In genomic region chr1:230702934-230703678, GRCh38 we compare ENCODE assay signal across 1 cellular context.
A peak's percentile ranks its signal among the peaks of the same experiment; 100 is the strongest.
TF ChIP-seq lines count a peak whose summit lies in the region.

No MANE protein-coding gene starts in this region.

TF ChIP-seq in HepG2, 621 proteins besides CTCF, POLR2A, EP300 and RAD21 (continued from another document and continues in another):
- TF ChIP-seq NRL (CRISPR knock-in tag; IDR thresholded peaks at IDR 0.05; ENCODE audit: borderline replicate concordance) (peak; percentile 38; the same call in 1 of the 2 replicates), HIVEP1 (CRISPR knock-in tag; IDR thresholded peaks at IDR 0.05) (peak; percentile 85), E2F5 (CRISPR knock-in tag; conservative IDR thresholded peaks at IDR 0.05) (no peak), ZNF10 (CRISPR knock-in tag; IDR thresholded peaks at IDR 0.05; ENCODE audit: borderline replicate concordance, low read depth) (no peak), ZNF792 (CRISPR knock-in tag; IDR thresholded peaks at IDR 0.05) (peak; percentile 96), RXRA (CRISPR knock-in tag; IDR thresholded peaks at IDR 0.05) (peak; percentile 99), ZNF597 (CRISPR knock-in tag; IDR thresholded peaks at IDR 0.05) (no peak), ZFP36L1 (CRISPR knock-in tag; IDR thresholded peaks at IDR 0.05) (peak; percentile 94), ZNF18 (CRISPR knock-in tag; IDR thresholded peaks at IDR 0.05; ENCODE audit: insufficient replicate concordance) (peak; percentile 11), PHF5A (CRISPR knock-in tag; IDR thresholded peaks at IDR 0.05; ENCODE audit: low read depth, unreplicated experiment) (peak; percentile 82), HNRNPLL (IDR thresholded peaks at IDR 0.05; ENCODE audit: low read depth, low read length, poor library complexity, severe bottlenecking) (peak; percentile 33), ZNF337 (CRISPR knock-in tag; IDR thresholded peaks at IDR 0.05; ENCODE audit: borderline replicate concordance, low read depth) (no peak), ZBTB1 (CRISPR knock-in tag; IDR thresholded peaks at IDR 0.05; ENCODE audit: borderline replicate concordance) (no peak), DDIT3 (CRISPR knock-in tag; IDR thresholded peaks at IDR 0.05) (no peak), ZNF432 (CRISPR knock-in tag; IDR thresholded peaks at IDR 0.05; ENCODE audit: borderline replicate concordance) (no peak), NONO (IDR thresholded peaks at IDR 0.05) (no peak), NONO (CRISPR knock-in tag; conservative IDR thresholded peaks at IDR 0.05) (peak; percentile 79), SP4 (CRISPR knock-in tag; IDR thresholded peaks at IDR 0.05) (peak; percentile 68; the same call in 1 of the 2 replicates), SNAPC4 (CRISPR knock-in tag; IDR thresholded peaks at IDR 0.05) (0 out of 2 replicates have a peak, but pooled peaks have one; percentile 79), RFX1 (IDR thresholded peaks at IDR 0.05) (no peak), LRRFIP1 (CRISPR knock-in tag; conservative IDR thresholded peaks at IDR 0.05) (0 out of 2 replicates have a peak, but pooled peaks have one; percentile 50), HNRNPK (IDR thresholded peaks at IDR 0.05; ENCODE audit: low read depth, low read length, poor library complexity, severe bottlenecking) (no peak), E2F1 (CRISPR knock-in tag; IDR thresholded peaks at IDR 0.05) (peak; percentile 70), MED8 (CRISPR knock-in tag; IDR thresholded peaks at IDR 0.05; ENCODE audit: insufficient replicate concordance) (peak; percentile 86), ZNF264 (CRISPR knock-in tag; IDR thresholded peaks at IDR 0.05) (peak; percentile 90), MNT (IDR thresholded peaks at IDR 0.05) (peak; percentile 72), CREB3 (CRISPR knock-in tag; IDR thresholded peaks at IDR 0.05) (no peak), KDM6A (CRISPR knock-in tag; IDR thresholded peaks at IDR 0.05; ENCODE audit: low read depth) (peak; percentile 94), NFE2L2 (IDR thresholded peaks at IDR 0.05; ENCODE audit: low read length) (no peak), KLF15 (CRISPR knock-in tag; IDR thresholded peaks at IDR 0.05; ENCODE audit: borderline replicate concordance) (peak; percentile 88), CBFB (CRISPR knock-in tag; IDR thresholded peaks at IDR 0.05) (peak; percentile 93; the same call in 1 of the 2 replicates), THAP11 (CRISPR knock-in tag; IDR thresholded peaks at IDR 0.05) (peak; percentile 79), ZSCAN22 (CRISPR knock-in tag; IDR thresholded peaks at IDR 0.05) (no peak), E2F2 (CRISPR knock-in tag; IDR thresholded peaks at IDR 0.05; ENCODE audit: borderline replicate concordance) (peak; percentile 74; the same call in 1 of the 2 replicates), ZNF629 (CRISPR knock-in tag; conservative IDR thresholded peaks at IDR 0.05) (peak; percentile 77), RERE (CRISPR knock-in tag; IDR thresholded peaks at IDR 0.05; ENCODE audit: low read depth) (peak; percentile 91)
